8 cellular contexts compared by ENCODE assay signal in genomic region chr5:42423285-42424152, GRCh38. TPM values are rescaled to one million over a fixed set of nuclear protein-coding genes. Genes with fewer than 3 reads are reported as not detected.
DNase-seq lines count a peak whose midpoint lies in the region; ATAC-seq, FAIRE-seq and TF ChIP-seq lines count a peak whose summit lies in the region.

Gene GHR, plus strand, starts transcription at chr5:42423439. Its CDS starts 142,436 bp downstream, at chr5:42565875.

- intact Hi-C loops in sciatic nerve (cut with DNase I): no loop called here

- H3K27me3 ChIP-seq in bronchial epithelial cell (ENCODE audit: control insufficient read depth, insufficient read depth, low read length): no peaks in the 10 kb centered on the region
- peaks cover 31% of the 10 kb centered on the region for H3K27me3 ChIP-seq in iPS-18a (ENCODE audit: control insufficient read depth, insufficient read depth, low read length)

- peak; percentile 32 for FAIRE-seq in bronchial epithelial cell (lab: Jason Lieb, UNC)

- H3K9me3 ChIP-seq in iPS-18a (ENCODE audit: control insufficient read depth, low read depth, low read length): no peaks in the 10 kb centered on the region

- H3K4me1 ChIP-seq in iPS-18a (ENCODE audit: control insufficient read depth, low read depth, low read length): peaks cover 5% of the 10 kb centered on the region

- ATAC-seq in GM19467 (IDR thresholded peaks at IDR 0.05; ENCODE audit: unreplicated experiment) (peak; percentile 76), sciatic nerve (peak; percentile 95)

- H3K9ac ChIP-seq in iPS-18a (ENCODE audit: low read length): no peak within 1 kb of the TSS

- DNase-seq in DMS114 treated with DMSO at 0.1 percent for 48 hours (lab: John Stamatoyannopoulos, UW; ENCODE audit: unreplicated experiment): peak; percentile 54
- peak; percentile 79 for DNase-seq in HT1080 (ENCODE audit: low read depth)
- peak; percentile 9 for DNase-seq in OCI-M1 (lab: John Stamatoyannopoulos, UW)
- peak; percentile 87 for DNase-seq in bronchial epithelial cell (ENCODE audit: low read depth)
- DNase-seq in sciatic nerve (ENCODE audit: low spot score): peak; percentile 86
- no peak for DNase-seq in activated CD4-positive, CD25-positive, alpha-beta regulatory T cell (lab: John Stamatoyannopoulos, UW)

- H3K4me3 ChIP-seq in bronchial epithelial cell (ENCODE audit: low read depth, low read length) (peak within 1 kb of the TSS; percentile 59), iPS-18a (ENCODE audit: low read length) (peak within 1 kb of the TSS; percentile 69)

- TF ChIP-seq CTCF in bronchial epithelial cell (IDR thresholded peaks at IDR 0.05; ENCODE audit: insufficient read depth, low read length, severe bottlenecking): peak; percentile 87

- H3K27ac ChIP-seq in iPS-18a (ENCODE audit: low read length): no peak within 1 kb of the TSS

- no peaks in the 10 kb centered on the region for H3K36me3 ChIP-seq in bronchial epithelial cell (ENCODE audit: control insufficient read depth, insufficient read depth, low read length)
- H3K36me3 ChIP-seq in iPS-18a (ENCODE audit: control insufficient read depth, low read depth, low read length): no peaks in the 10 kb centered on the region

RNA-seq across cellular contexts. Expression of gene GHR, which starts in this region (rescaled TPM):
- total RNA-seq in HT1080 (2014; rRNA removed; shearing (Covaris generic)): 0.27 and 0.56 TPM in 2 replicates
- polyA plus RNA-seq in HT1080 (2015; cell fraction: cytosol; rRNA removed): 1.1 and 1.2 TPM in 2 replicates
- polyA plus RNA-seq in HT1080 (2015; cell fraction: nucleus; rRNA removed): 0.76 and 0.87 TPM in 2 replicates
- total RNA-seq in bronchial epithelial cell (1.3 and 2.4 TPM in 2 replicates), sciatic nerve (31.0 TPM)

Comparison
In these comparisons a context has a peak if more than half of its experiments do, and no peak if none do; other contexts are left out.
1. DNase-seq: peak in DMS114 treated with DMSO at 0.1 percent for 48 hours (single experiment), HT1080 (single experiment), OCI-M1 (single experiment), bronchial epithelial cell (single experiment) and sciatic nerve (single experiment); none in activated CD4-positive, CD25-positive, alpha-beta regulatory T cell (0 of 4).